ENCODE assay signal across 6 cellular contexts in genomic region chr12:55931317-55931779, GRCh38. TPM values are rescaled to one million over a fixed set of nuclear protein-coding genes. Genes with fewer than 3 reads are reported as not detected.
DNase-seq lines count a peak whose midpoint lies in the region; ATAC-seq, FAIRE-seq and TF ChIP-seq lines count a peak whose summit lies in the region.

No MANE protein-coding gene starts in this region.

- TF ChIP-seq CTCF in A549 (IDR thresholded peaks at IDR 0.05), result no peak
- no peak for TF ChIP-seq CTCF in vagina (IDR thresholded peaks at IDR 0.05)

- CTCF ChIA-PET in A549 (lab: Yijun Ruan, JAX), result interaction anchor here (0.6 to 2.7 kb wide), 19 partner anchors 8 to 1825 kb away, joined by 3 to 48 read pairs (median 3); partner anchors contain the start of genes IKZF4 and SUOX

- no peaks in the 10 kb centered on the region for H3K36me3 ChIP-seq in vagina

- DNase-seq in A549 (ENCODE audit: low read depth in 1 of 2, low spot score in 1 of 2), result peak in 1 of 2 experiments; percentile 38
- DNase-seq in OCI-M1 (lab: John Stamatoyannopoulos, UW), result peak; percentile 49
- DNase-seq in hepatic stellate cell (ENCODE audit: low spot score), result peak; percentile 36
- no peak for DNase-seq in vagina (ENCODE audit: extremely low spot score in 2 of 2)
- DNase-seq in NCI-H2029 (lab: John Stamatoyannopoulos, UW), result no peak
- no peak for DNase-seq in CD1c-positive myeloid dendritic cell (ENCODE audit: extremely low spot score)

- TF ChIP-seq EP300 in A549 (IDR thresholded peaks at IDR 0.05), result no peak

- H3K4me2 ChIP-seq in A549, result peak overlapping the region; percentile 79

- TF ChIP-seq RAD21 in A549 (conservative IDR thresholded peaks at IDR 0.05 in 1 of 2, IDR thresholded peaks at IDR 0.05 in 1 of 2), result no peak

- intact Hi-C loops in vagina (cut with DNase I), result loop anchor here (5.0 kb wide), 2 partner anchors 104 to 204 kb away; partner anchors contain the start of genes CD63 and DNAJC14

- WGBS in A549 (ENCODE audit: missing lambda C conversion rate), result 23% methylated on average over 10 of the region's 10 CpGs

- TF ChIP-seq POLR2A in A549 (IDR thresholded peaks at IDR 0.05; ENCODE audit: low read length) (no peak), vagina (IDR thresholded peaks at IDR 0.05) (no peak)

- no peak for ATAC-seq in A549

- peaks cover 40% of the 10 kb centered on the region for H3K4me1 ChIP-seq in A549
- H3K4me1 ChIP-seq in vagina, result peaks cover 78% of the 10 kb centered on the region

- H3K4me3 ChIP-seq in A549 (peak overlapping the region; percentile 54), vagina (peak overlapping the region; percentile 59 to 92)

- no peaks in the 10 kb centered on the region for H3K27me3 ChIP-seq in vagina

- H3K27ac ChIP-seq in A549 (peak overlapping the region; percentile 74 to 88), vagina (peak overlapping the region; percentile 94)

- POLR2A ChIA-PET in A549 (lab: Yijun Ruan, JAX), result interaction anchor here (0.7 to 1.7 kb wide), 3 partner anchors 42 to 114 kb away, joined by 4 to 5 read pairs (median 4); partner anchors contain the start of genes DNAJC14, ORMDL2, RAB5B and SARNP

- no peaks in the 10 kb centered on the region for H3K9me3 ChIP-seq in A549
- H3K9me3 ChIP-seq in vagina, result no peaks in the 10 kb centered on the region

- FAIRE-seq in A549 (lab: Jason Lieb, UNC), result no peak

TF ChIP-seq in A549, 52 proteins besides CTCF, POLR2A, EP300 and RAD21:
- TF ChIP-seq RFX5 (IDR thresholded peaks at IDR 0.05) (no peak), ZSCAN20 (CRISPR knock-in tag; IDR thresholded peaks at IDR 0.05) (no peak), MAX (IDR thresholded peaks at IDR 0.05) (peak; percentile 15; the same call in 1 of the 2 replicates), HEYL (CRISPR knock-in tag; IDR thresholded peaks at IDR 0.05) (no peak)

RNA-seq across cellular contexts. Expression of gene DGKA, which starts 0.4 kb away (rescaled TPM):
- polyA plus RNA-seq in A549 (2011; rRNA removed) (24.7 and 26.1 TPM in 2 replicates), A549 (2017; fragmentation: RNase III; extraction: RNeasy Plus Mini Kit Qiagen cat#74134 plus additional on column Dnase treatment) (21.0 to 23.7 TPM (median 22.6 TPM) in 3 replicates)
- 12.7 and 12.8 TPM in 2 replicates for polyA plus RNA-seq in A549 (2012; cell fraction: cytosol; rRNA removed)
- 38.2 and 45.1 TPM in 2 replicates for polyA plus RNA-seq in A549 (2012; cell fraction: nucleus; rRNA removed)
- 24.3 and 29.2 TPM in 2 replicates for polyA minus RNA-seq in A549 (2011; rRNA and poly(A)+ RNA removed)
- total RNA-seq in vagina, result 140 TPM

RNA-seq across cellular contexts. Expression of gene PYM1, which starts 3.7 kb away (rescaled TPM):
- 39.2 and 49.5 TPM in 2 replicates for polyA plus RNA-seq in A549 (2011; rRNA removed)
- 31.8 and 33.8 TPM in 2 replicates for polyA plus RNA-seq in A549 (2012; cell fraction: cytosol; rRNA removed)
- polyA plus RNA-seq in A549 (2012; cell fraction: nucleus; rRNA removed), result 14.2 and 20.4 TPM in 2 replicates
- polyA plus RNA-seq in A549 (2017; fragmentation: RNase III; extraction: RNeasy Plus Mini Kit Qiagen cat#74134 plus additional on column Dnase treatment), result 27.0 to 30.6 TPM (median 30.4 TPM) in 3 replicates
- polyA minus RNA-seq in A549 (2011; rRNA and poly(A)+ RNA removed), result 23.3 and 23.7 TPM in 2 replicates
- total RNA-seq in vagina, result 25.8 TPM

RNA-seq across cellular contexts. Expression of gene PMEL, which starts 34.5 kb away (rescaled TPM):
- polyA plus RNA-seq in A549 (2011; rRNA removed), result 2.2 and 2.3 TPM in 2 replicates
- 1.1 and 1.3 TPM in 2 replicates for polyA plus RNA-seq in A549 (2012; cell fraction: cytosol; rRNA removed)
- 3.7 and 6.0 TPM in 2 replicates for polyA plus RNA-seq in A549 (2012; cell fraction: nucleus; rRNA removed)
- 0.71 to 1.4 TPM (median 1.0 TPM) in 3 replicates for polyA plus RNA-seq in A549 (2017; fragmentation: RNase III; extraction: RNeasy Plus Mini Kit Qiagen cat#74134 plus additional on column Dnase treatment)
- 1.7 and 3.3 TPM in 2 replicates for polyA minus RNA-seq in A549 (2011; rRNA and poly(A)+ RNA removed)
- 1.2 TPM for total RNA-seq in vagina

RNA-seq across cellular contexts. Expression of gene CDK2, which starts 35.3 kb away (rescaled TPM):
- 51.0 and 86.3 TPM in 2 replicates for polyA plus RNA-seq in A549 (2011; rRNA removed)
- polyA plus RNA-seq in A549 (2012; cell fraction: cytosol; rRNA removed), result 93.1 and 110 TPM in 2 replicates
- polyA plus RNA-seq in A549 (2012; cell fraction: nucleus; rRNA removed), result 72.1 and 82.3 TPM in 2 replicates
- 41.5 to 53.8 TPM (median 48.3 TPM) in 3 replicates for polyA plus RNA-seq in A549 (2017; fragmentation: RNase III; extraction: RNeasy Plus Mini Kit Qiagen cat#74134 plus additional on column Dnase treatment)
- polyA minus RNA-seq in A549 (2011; rRNA and poly(A)+ RNA removed), result 72.7 and 78.5 TPM in 2 replicates
- 26.0 TPM for total RNA-seq in vagina

RNA-seq across cellular contexts. Expression of gene RAB5B, which starts 42.5 kb away (rescaled TPM):
- 90.4 and 93.7 TPM in 2 replicates for polyA plus RNA-seq in A549 (2011; rRNA removed)
- polyA plus RNA-seq in A549 (2012; cell fraction: cytosol; rRNA removed), result 27.6 and 37.7 TPM in 2 replicates
- 14.7 and 20.9 TPM in 2 replicates for polyA plus RNA-seq in A549 (2012; cell fraction: nucleus; rRNA removed)
- polyA plus RNA-seq in A549 (2017; fragmentation: RNase III; extraction: RNeasy Plus Mini Kit Qiagen cat#74134 plus additional on column Dnase treatment), result 27.7 to 37.2 TPM (median 36.3 TPM) in 3 replicates
- 68.1 and 80.7 TPM in 2 replicates for polyA minus RNA-seq in A549 (2011; rRNA and poly(A)+ RNA removed)
- total RNA-seq in vagina, result 80.5 TPM

Comparison
In these comparisons a context has a peak if more than half of its experiments do, and no peak if none do; other contexts are left out.
1. DNase-seq: peak in OCI-M1 (single experiment) and hepatic stellate cell (single experiment); none in vagina (0 of 2), NCI-H2029 (single experiment) and CD1c-positive myeloid dendritic cell (single experiment).